In genomic region chr1:221257548-221257947, GRCh38 we compare ENCODE assay signal across 1 cellular context.
A peak's percentile ranks its signal among the peaks of the same experiment; 100 is the strongest.
TF ChIP-seq lines count a peak whose summit lies in the region.
"Not testable (repeated sequence)": the region's sequence is repeated elsewhere in the genome, so short reads cannot be mapped to it uniquely, and the experiment has no call there.

No MANE protein-coding gene starts in this region.

- POLR2A ChIA-PET in HEK293 (lab: Yijun Ruan, JAX), result not testable (repeated sequence)

- not testable (repeated sequence) for H3K36me3 ChIP-seq in HEK293 (ENCODE audit: control insufficient read depth in 2 of 2, insufficient read depth in 1 of 2, low read length in 2 of 2)

- not testable (repeated sequence) for H3K27ac ChIP-seq in HEK293 (ENCODE audit: extremely low read depth, low read depth, low read length)

- H3K9me3 ChIP-seq in HEK293 (ENCODE audit: control insufficient read depth, insufficient read depth, low read depth, low read length), result not testable (repeated sequence)

- TF ChIP-seq CTCF in HEK293 (tag by site-specific recombination; IDR thresholded peaks at IDR 0.05), result not testable (repeated sequence)

- CTCF ChIA-PET in HEK293 (lab: Yijun Ruan, JAX), result not testable (repeated sequence)

- H3K4me1 ChIP-seq in HEK293 (ENCODE audit: control insufficient read depth, insufficient read depth, low read length), result not testable (repeated sequence)

- H3K4me3 ChIP-seq in HEK293 (ENCODE audit: low read depth, low read length), result not testable (repeated sequence)

TF ChIP-seq in HEK293, 187 proteins besides CTCF, POLR2A, EP300 and RAD21:
- TF ChIP-seq ZNF146 (tag by site-specific recombination; IDR thresholded peaks at IDR 0.05), result peak; percentile 77
- TF ChIP-seq ZNF280D (tag by site-specific recombination; IDR thresholded peaks at IDR 0.05), result 0 out of 2 replicates have a peak, but pooled peaks have one; percentile 59
